Comparison of ENCODE assay signal across 17 cellular contexts in the genomic region with DNA sequence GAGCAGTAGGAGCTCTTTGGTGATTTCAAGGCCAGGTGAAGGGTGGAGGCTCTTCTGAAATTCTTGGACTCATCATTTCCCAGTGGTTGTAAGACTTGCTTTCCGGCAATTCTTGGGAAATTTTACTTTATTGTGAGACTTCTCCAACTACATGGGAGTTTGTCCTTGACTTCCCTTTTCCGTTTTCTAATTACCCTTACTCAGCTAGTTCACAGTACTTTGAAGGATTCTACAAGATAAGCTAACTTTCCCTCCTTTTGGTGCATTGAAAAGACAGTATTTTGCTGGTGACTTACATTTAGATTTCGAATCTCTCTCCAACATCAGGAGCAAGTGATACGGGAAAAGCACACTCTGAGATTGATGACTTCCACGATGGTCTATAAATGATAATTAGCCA.
DNase-seq lines count a peak whose midpoint lies in the region.
"Had no signal": no experiment of that assay in that cellular context is flagged by ENCODE, and none has a peak within 500 bp of the region (broad histone marks: within the 10 kb centered on the region; RNA-seq: fewer than 3 reads in every experiment).

No MANE protein-coding gene starts in this region.

- intact Hi-C loops in dendritic cell treated with granulocyte-macrophage colony-stimulating factor and Interleukin-4, amounts not matched to agents 40 ng/mL and 50 ng/mL, for 4 days (cut with micrococcal nuclease): no loop called here

- peaks cover 45% of the 10 kb centered on the region for H3K4me1 Mint-ChIP-seq in dendritic cell treated with granulocyte-macrophage colony-stimulating factor and Interleukin-4, amounts not matched to agents 40 ng/mL and 50 ng/mL, for 4 days (ENCODE audit: low read depth)
- H3K4me1 Mint-ChIP-seq: CD4-positive, CD25-positive, alpha-beta regulatory T cell; GM23338; H9 had no signal

- H3K27ac Mint-ChIP-seq in dendritic cell treated with granulocyte-macrophage colony-stimulating factor and Interleukin-4, amounts not matched to agents 40 ng/mL and 50 ng/mL, for 4 days: peak overlapping the region; percentile 78
- H3K27ac Mint-ChIP-seq: CD4-positive, CD25-positive, alpha-beta regulatory T cell; CD8-positive, alpha-beta T cell; GM23338; H9 had no signal

- H3K27me3 Mint-ChIP-seq in dendritic cell treated with granulocyte-macrophage colony-stimulating factor and Interleukin-4, amounts not matched to agents 40 ng/mL and 50 ng/mL, for 4 days: peaks cover 1% of the 10 kb centered on the region

- H3K9me3 Mint-ChIP-seq in dendritic cell treated with granulocyte-macrophage colony-stimulating factor and Interleukin-4, amounts not matched to agents 40 ng/mL and 50 ng/mL, for 4 days: peaks cover 6% of the 10 kb centered on the region
- H3K9me3 Mint-ChIP-seq: CD8-positive, alpha-beta T cell; GM23338 had no signal

- H3K4me3 Mint-ChIP-seq in dendritic cell treated with granulocyte-macrophage colony-stimulating factor and Interleukin-4, amounts not matched to agents 40 ng/mL and 50 ng/mL, for 4 days: no peak overlapping the region
- H3K4me3 Mint-ChIP-seq: CD4-positive, CD25-positive, alpha-beta regulatory T cell; CD8-positive, alpha-beta T cell; GM23338; H9 had no signal

- no peaks in the 10 kb centered on the region for H3K36me3 Mint-ChIP-seq in dendritic cell treated with granulocyte-macrophage colony-stimulating factor and Interleukin-4, amounts not matched to agents 40 ng/mL and 50 ng/mL, for 4 days (ENCODE audit: low read depth)
- H3K36me3 Mint-ChIP-seq: CD4-positive, CD25-positive, alpha-beta regulatory T cell; CD8-positive, alpha-beta T cell had no signal

- peak; percentile 19 for DNase-seq in CD1c-positive myeloid dendritic cell (ENCODE audit: extremely low spot score)
- DNase-seq in OCI-M1 (lab: John Stamatoyannopoulos, UW): peak; percentile 5
- no peak for DNase-seq in C1 segment of cervical spinal cord (lab: John Stamatoyannopoulos, UW)
- no peak for DNase-seq in COLO668 (lab: John Stamatoyannopoulos, UW; ENCODE audit: unreplicated experiment)
- no peak for DNase-seq in NCI-H1417 treated with DMSO at 0.1 percent for 48 hours (lab: John Stamatoyannopoulos, UW)
- DNase-seq: ACHN; AML-193; BE2C; CD4-positive, CD25-positive, alpha-beta regulatory T cell; CD8-positive, alpha-beta T cell; DMS 273 treated with DMSO at 0.1 percent for 48 hours; DMS79; EL; GDM1; H9 had no signal

Comparison
In these comparisons a context has a peak if more than half of its experiments do, and no peak if none do; other contexts are left out.
1. DNase-seq: peak in CD1c-positive myeloid dendritic cell (single experiment) and OCI-M1 (single experiment); none in C1 segment of cervical spinal cord (0 of 14), COLO668 (single experiment) and NCI-H1417 treated with DMSO at 0.1 percent for 48 hours (single experiment).